In genomic region chr11:73330569-73331093, GRCh38 we compare ENCODE assay signal across 9 cellular contexts. TPM values are rescaled to one million over a fixed set of nuclear protein-coding genes. Genes with fewer than 3 reads are reported as not detected.
DNase-seq lines count a peak whose midpoint lies in the region; ATAC-seq and TF ChIP-seq lines count a peak whose summit lies in the region.
"Had no signal": no experiment of that assay in that cellular context is flagged by ENCODE, and none has a peak within 500 bp of the region (broad histone marks: within the 10 kb centered on the region; RNA-seq: fewer than 3 reads in every experiment).

No MANE protein-coding gene starts in this region.

- POLR2A ChIA-PET in RWPE1 (lab: Yijun Ruan, JAX; ENCODE audit: low non-redundant PET) = no interaction called here
- POLR2A ChIA-PET in activated CD8-positive, alpha-beta T cell treated with anti-CD3 and anti-CD28 coated beads, Interleukin-2, amount 10 ng/mL, durations not matched to agents 7 days and 5 days (lab: Charles Lee) = interaction anchor here (0.7 kb wide), 1 partner anchor 99 kb away, joined by 3 read pairs; no protein-coding TSS in a partner anchor

- H3K4me1 Mint-ChIP-seq in activated CD8-positive, alpha-beta T cell treated with anti-CD3 and anti-CD28 coated beads, Interleukin-2, amount 10 ng/mL, durations not matched to agents 7 days and 5 days (ENCODE audit: low read depth) = peaks cover 11% of the 10 kb centered on the region

- CTCF ChIA-PET in RWPE1 (lab: Yijun Ruan, JAX) = interaction anchor here (0.6 kb wide), 1 partner anchor 647 kb away, joined by 3 read pairs; no protein-coding TSS in a partner anchor
- CTCF ChIA-PET in activated CD8-positive, alpha-beta T cell treated with anti-CD3 and anti-CD28 coated beads, Interleukin-2, amount 10 ng/mL, durations not matched to agents 7 days and 5 days (lab: Charles Lee) = interaction anchor here (1.2 to 1.5 kb wide), 2 partner anchors 24 to 35 kb away, joined by 4 to 5 read pairs; no protein-coding TSS in a partner anchor

- intact Hi-C loops in gastrocnemius medialis (cut with DNase I; ENCODE audit: low total_unique reads) = loop anchor here (5.0 to 10.0 kb wide), 2 partner anchors 143 to 496 kb away; no protein-coding TSS in a partner anchor

- peak overlapping the region; percentile 16; the same call in 1 of the 2 replicates for H3K27ac ChIP-seq in RWPE1
- peak overlapping the region in 3 of 4 donors; percentile 11 to 55 (median 37) for H3K27ac ChIP-seq in gastrocnemius medialis

- no peaks in the 10 kb centered on the region for H3K27me3 ChIP-seq in gastrocnemius medialis

- ATAC-seq in gastrocnemius medialis (no peak), HG02840 (IDR thresholded peaks at IDR 0.05; ENCODE audit: low FRiP score, unreplicated experiment) (no peak)
- no peak for ATAC-seq in activated CD8-positive, alpha-beta T cell treated with anti-CD3 and anti-CD28 coated beads, Interleukin-2, amount 10 ng/mL, durations not matched to agents 7 days and 5 days

- H3K4me1 ChIP-seq in gastrocnemius medialis = peaks cover 9 to 16% of the 10 kb centered on the region in 2 donors

- peaks cover 3% of the 10 kb centered on the region for H3K27me3 Mint-ChIP-seq in activated CD8-positive, alpha-beta T cell treated with anti-CD3 and anti-CD28 coated beads, Interleukin-2, amount 10 ng/mL, durations not matched to agents 7 days and 5 days (ENCODE audit: low read depth)

- H3K36me3 ChIP-seq in gastrocnemius medialis = no peaks in the 10 kb centered on the region

- TF ChIP-seq CTCF in GM12874 (IDR thresholded peaks at IDR 0.05; ENCODE audit: insufficient read depth, low read depth, low read length) (peak; percentile 33; the same call in 1 of the 2 replicates), RWPE1 (conservative IDR thresholded peaks at IDR 0.05; ENCODE audit: low read depth) (no peak), fibroblast of villous mesenchyme (IDR thresholded peaks at IDR 0.05; ENCODE audit: insufficient read depth, low read depth, low read length) (peak; percentile 68), gastrocnemius medialis (IDR thresholded peaks at IDR 0.05 in 4 of 5, conservative IDR thresholded peaks at IDR 0.05 in 1 of 5) (peak in 1 of 5 experiments; percentile 10)

- H3K36me3 Mint-ChIP-seq in activated CD8-positive, alpha-beta T cell treated with anti-CD3 and anti-CD28 coated beads, Interleukin-2, amount 10 ng/mL, durations not matched to agents 7 days and 5 days (ENCODE audit: low read depth) = no peaks in the 10 kb centered on the region

- no peak for DNase-seq in RWPE1 (ENCODE audit: low spot score)
- peak; percentile 63 for DNase-seq in fibroblast of villous mesenchyme (ENCODE audit: low read depth)
- DNase-seq in gastrocnemius medialis = no peak
- DNase-seq in cerebellar nuclear complex (lab: John Stamatoyannopoulos, UW) = no peak
- no peak for DNase-seq in activated CD8-positive, alpha-beta T cell treated with anti-CD3 and anti-CD28 coated beads, Interleukin-2, amount 10 ng/mL, durations not matched to agents 7 days and 5 days
- DNase-seq in NCI-H1436 treated with DMSO at 0.1 percent for 48 hours (lab: John Stamatoyannopoulos, UW) = no peak
- DNase-seq: head of caudate nucleus had no signal

- in situ Hi-C loops in gastrocnemius medialis (cut with MboI; ENCODE audit: low sequenced_read_pairs in 4 of 4) = no loop called here

- no peak overlapping the region for H3K27ac Mint-ChIP-seq in activated CD8-positive, alpha-beta T cell treated with anti-CD3 and anti-CD28 coated beads, Interleukin-2, amount 10 ng/mL, durations not matched to agents 7 days and 5 days

- H3K4me3 Mint-ChIP-seq in activated CD8-positive, alpha-beta T cell treated with anti-CD3 and anti-CD28 coated beads, Interleukin-2, amount 10 ng/mL, durations not matched to agents 7 days and 5 days = no peak overlapping the region

- H3K9me3 Mint-ChIP-seq in activated CD8-positive, alpha-beta T cell treated with anti-CD3 and anti-CD28 coated beads, Interleukin-2, amount 10 ng/mL, durations not matched to agents 7 days and 5 days (ENCODE audit: insufficient read depth) = no peaks in the 10 kb centered on the region

- no peak for TF ChIP-seq POLR2A in gastrocnemius medialis (IDR thresholded peaks at IDR 0.05)

- no peak overlapping the region for H3K4me3 ChIP-seq in fibroblast of villous mesenchyme (ENCODE audit: low read depth, low read length)
- H3K4me3 ChIP-seq in gastrocnemius medialis = no peak overlapping the region

- no peaks in the 10 kb centered on the region for H3K9me3 ChIP-seq in gastrocnemius medialis

RNA-seq across cellular contexts. Expression of gene ARHGEF17, which starts 22.6 kb away (rescaled TPM):
- total RNA-seq in fibroblast of villous mesenchyme = 71.2 and 78.3 TPM in 2 replicates
- total RNA-seq in gastrocnemius medialis = 10 to 100 TPM in 3 of 4 donors, 1 to 10 TPM in 1; 8.9 to 16.9 (median 13.9) TPM
- total RNA-seq in activated CD8-positive, alpha-beta T cell treated with anti-CD3 and anti-CD28 coated beads, Interleukin-2, amount 10 ng/mL, durations not matched to agents 7 days and 5 days = under 1 TPM in 1 of 2 experiments, not detected in 1; 0.18 TPM

RNA-seq across cellular contexts. Expression of gene RELT, which starts 45.6 kb away (rescaled TPM):
- total RNA-seq in fibroblast of villous mesenchyme (3.5 and 4.2 TPM in 2 replicates), gastrocnemius medialis (10 to 100 TPM; 18.5 to 63.5 (median 36.7) TPM)
- 10 to 100 TPM; 28.6 to 33.2 TPM for total RNA-seq in activated CD8-positive, alpha-beta T cell treated with anti-CD3 and anti-CD28 coated beads, Interleukin-2, amount 10 ng/mL, durations not matched to agents 7 days and 5 days

RNA-seq across cellular contexts. Expression of gene P2RY6, which starts 58.5 kb away (rescaled TPM):
- total RNA-seq in fibroblast of villous mesenchyme (0.32 TPM in 1 of 2 replicates, not detected in the other), gastrocnemius medialis (1 to 10 TPM in 2 of 4 donors, under 1 TPM in 1, not detected in 1; 0.78 to 2.8 (median 1.1) TPM)
- total RNA-seq in activated CD8-positive, alpha-beta T cell treated with anti-CD3 and anti-CD28 coated beads, Interleukin-2, amount 10 ng/mL, durations not matched to agents 7 days and 5 days = not detected

Comparison
In these comparisons a context has a peak if more than half of its experiments do, and no peak if none do; other contexts are left out.
1. RNA of gene ARHGEF17, which starts 22.6 kb away (total RNA-seq): 71.2 to 78.3 TPM in fibroblast of villous mesenchyme and 8.9 to 16.9 TPM in gastrocnemius medialis; 0.18 TPM in activated CD8-positive, alpha-beta T cell treated with anti-CD3 and anti-CD28 coated beads, Interleukin-2, amount 10 ng/mL, durations not matched to agents 7 days and 5 days; every median in the first group is over 4 times any median in the second.